12 cellular contexts compared by ENCODE assay signal in the genomic region with DNA sequence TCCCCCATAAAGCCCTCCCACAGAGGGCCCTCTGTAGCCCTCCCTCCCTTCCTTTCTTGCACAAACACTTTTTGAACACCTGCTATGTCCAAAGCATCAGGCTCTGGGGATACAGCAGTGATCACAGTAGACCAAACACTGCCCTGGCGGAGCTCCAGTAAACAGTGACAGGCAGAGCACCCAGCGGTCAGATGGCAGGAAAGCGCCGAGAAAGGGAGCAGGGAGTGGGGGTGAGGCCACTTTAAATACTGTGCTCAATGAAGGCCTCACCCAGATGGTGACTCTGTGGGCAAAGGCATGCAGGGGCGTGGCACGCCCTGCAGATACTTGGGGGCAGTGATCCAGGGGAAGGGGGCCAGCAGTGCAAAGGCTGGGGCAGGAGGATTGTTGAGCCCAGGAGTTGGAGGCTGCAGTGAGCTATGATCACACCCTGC. TPM values are rescaled to one million over a fixed set of nuclear protein-coding genes. Genes with fewer than 3 reads are reported as not detected.
DNase-seq lines count a peak whose midpoint lies in the region; ATAC-seq and TF ChIP-seq lines count a peak whose summit lies in the region.
"Had no signal": no experiment of that assay in that cellular context is flagged by ENCODE, and none has a peak within 500 bp of the region (broad histone marks: within the 10 kb centered on the region; RNA-seq: fewer than 3 reads in every experiment).

No MANE protein-coding gene starts in this region.

- H3K4me1 ChIP-seq in duodenal mucosa (ENCODE audit: control insufficient read depth in 1 of 2, insufficient read depth in 2 of 2, low read length in 2 of 2) (peaks cover 19 to 41% of the 10 kb centered on the region in 2 donors), stomach (peaks cover 0 to 40% (median 27%) of the 10 kb centered on the region in 4 donors)

- H3K27me3 Mint-ChIP-seq in activated T-cell treated with anti-CD3 and anti-CD28 coated beads, Interleukin-2, amount 50 U/mL, for 24 hours = no peaks in the 10 kb centered on the region

- H3K4me3 Mint-ChIP-seq in activated T-cell treated with anti-CD3 and anti-CD28 coated beads, Interleukin-2, amount 50 U/mL, for 24 hours = no peak overlapping the region
- H3K4me3 Mint-ChIP-seq: activated T-cell treated with anti-CD3 and anti-CD28 coated beads, Interleukin-2, amount 50 U/mL, for 4 hours had no signal

- H3K9me3 ChIP-seq in duodenal mucosa (ENCODE audit: control insufficient read depth in 1 of 2, low read length in 2 of 2) (no peaks in the 10 kb centered on the region), stomach (peaks cover 0 to 3% (median 0%) of the 10 kb centered on the region in 4 donors)

- no peak for TF ChIP-seq CTCF in stomach (IDR thresholded peaks at IDR 0.05)

- H3K36me3 ChIP-seq in duodenal mucosa (ENCODE audit: control insufficient read depth in 1 of 2, insufficient read depth in 2 of 2, low read length in 2 of 2) = peaks cover 0 to 3% of the 10 kb centered on the region in 2 donors
- peaks cover 0 to 16% (median 4%) of the 10 kb centered on the region in 4 donors for H3K36me3 ChIP-seq in stomach

- peaks cover 40% of the 10 kb centered on the region for H3K4me1 Mint-ChIP-seq in activated T-cell treated with anti-CD3 and anti-CD28 coated beads, Interleukin-2, amount 50 U/mL, for 24 hours (ENCODE audit: low read depth)

- no peaks in the 10 kb centered on the region for H3K9me3 Mint-ChIP-seq in activated T-cell treated with anti-CD3 and anti-CD28 coated beads, Interleukin-2, amount 50 U/mL, for 24 hours
- H3K9me3 Mint-ChIP-seq: activated T-cell treated with anti-CD3 and anti-CD28 coated beads, Interleukin-2, amount 50 U/mL, for 4 hours had no signal

- peak; percentile 8 for DNase-seq in activated T-cell treated with anti-CD3 and anti-CD28 coated beads, Interleukin-2, amount 50 U/mL, for 24 hours
- DNase-seq in activated T-cell treated with anti-CD3 and anti-CD28 coated beads for 4 hours (no peak), NCI-H345 treated with DMSO at 0.1 percent for 48 hours (lab: John Stamatoyannopoulos, UW; ENCODE audit: unreplicated experiment) (peak; percentile 68), stomach (peak; percentile 64)
- DNase-seq in stimulated activated CD4-positive, alpha-beta T cell treated with anti-CD3 and anti-CD28 coated beads, Interleukin-12 subunit alpha, Interleukin-12 subunit beta, amount 100 ng/mL, for 4 hours = no peak
- DNase-seq: activated T-cell treated with anti-CD3 and anti-CD28 coated beads, Interleukin-2, amount 50 U/mL, for 4 hours; NCI-H1436 had no signal

- 22 to 36% (median 30%) methylated on average over 5 to 6 of the region's 6 CpGs for WGBS in stomach, 5 donors

- H3K27me3 ChIP-seq in duodenal mucosa (ENCODE audit: control insufficient read depth in 1 of 2, insufficient read depth in 2 of 2, low read length in 2 of 2) (no peaks in the 10 kb centered on the region), stomach (peaks cover 0 to 13% (median 0%) of the 10 kb centered on the region in 3 donors)

- H3K9ac ChIP-seq in duodenal mucosa (ENCODE audit: low read depth in 1 of 2, low read length in 2 of 2) = peak overlapping the region; percentile 28 to 33

- peaks cover 85% of the 10 kb centered on the region for H3K36me3 Mint-ChIP-seq in activated T-cell treated with anti-CD3 and anti-CD28 coated beads, Interleukin-2, amount 50 U/mL, for 24 hours (ENCODE audit: low read depth)

- no peak overlapping the region for H3K4me3 ChIP-seq in duodenal mucosa (ENCODE audit: low read depth in 1 of 2, low read length in 2 of 2)
- peak overlapping the region in 2 of 4 donors; percentile 4 to 22 for H3K4me3 ChIP-seq in stomach
- H3K4me3 ChIP-seq: skin epidermis had no signal

- TF ChIP-seq POLR2A in stomach (IDR thresholded peaks at IDR 0.05) = no peak

- ATAC-seq in GM21576 (IDR thresholded peaks at IDR 0.05; ENCODE audit: unreplicated experiment) (no peak), GM18498 (IDR thresholded peaks at IDR 0.05; ENCODE audit: unreplicated experiment) (no peak)
- ATAC-seq: activated T-cell treated with anti-CD3 and anti-CD28 coated beads, Interleukin-2, amount 50 U/mL, for 4 hours had no signal

- peak overlapping the region; percentile 64 for H3K27ac Mint-ChIP-seq in activated T-cell treated with anti-CD3 and anti-CD28 coated beads, Interleukin-2, amount 50 U/mL, for 24 hours

- H3K27ac ChIP-seq in duodenal mucosa (ENCODE audit: low read depth, low read length) (no peak overlapping the region), stomach (peak overlapping the region in 4 of 5 donors; percentile 25 to 59 (median 52))

- TF ChIP-seq EP300 in stomach (IDR thresholded peaks at IDR 0.05) = no peak

- intact Hi-C loops in stomach (cut with DNase I; ENCODE audit: low total_unique reads) = no loop called here

RNA-seq across cellular contexts. Expression of a gene that starts 7.6 kb away (rescaled TPM):
- total RNA-seq in stomach = under 1 TPM in 1 of 5 donors, not detected in 4; 0.92 TPM
- under 1 TPM in 2 of 3 donors, not detected in 1; 0.08 to 0.50 TPM for polyA plus RNA-seq in stomach

RNA-seq across cellular contexts. Expression of a gene that starts 14.7 kb away (rescaled TPM):
- total RNA-seq in stomach = 10 to 100 TPM in 1 of 5 donors, 1 to 10 TPM in 2, not detected in 2; 4.7 to 25.3 (median 9.9) TPM
- 10 to 100 TPM in 2 of 3 donors, 1 to 10 TPM in 1; 8.2 to 15.4 (median 11.5) TPM for polyA plus RNA-seq in stomach

RNA-seq across cellular contexts. Expression of a gene that starts 33.0 kb away (rescaled TPM):
- 1 to 10 TPM in 3 of 5 donors, not detected in 2; 1.2 to 2.7 (median 2.4) TPM for total RNA-seq in stomach
- under 1 TPM; 0.05 to 0.31 (median 0.19) TPM for polyA plus RNA-seq in stomach
- total RNA-seq: glomerular endothelial cell had no signal

Comparison
In these comparisons a context has a peak if more than half of its experiments do, and no peak if none do; other contexts are left out.
1. DNase-seq: peak in activated T-cell treated with anti-CD3 and anti-CD28 coated beads, Interleukin-2, amount 50 U/mL, for 24 hours (single experiment), NCI-H345 treated with DMSO at 0.1 percent for 48 hours (single experiment) and stomach (single experiment); none in activated T-cell treated with anti-CD3 and anti-CD28 coated beads for 4 hours (single experiment) and stimulated activated CD4-positive, alpha-beta T cell treated with anti-CD3 and anti-CD28 coated beads, Interleukin-12 subunit alpha, Interleukin-12 subunit beta, amount 100 ng/mL, for 4 hours (single experiment).